1 cellular context compared by ENCODE assay signal in genomic region chr11:64448599-64449380, GRCh38.
A peak's percentile ranks its signal among the peaks of the same experiment; 100 is the strongest.
TF ChIP-seq lines count a peak whose summit lies in the region.

No MANE protein-coding gene starts in this region.

TF ChIP-seq in WTC11, 78 proteins besides CTCF, POLR2A, EP300 and RAD21 (continued from another document):
- TF ChIP-seq FOXP4 (CRISPR knock-in tag; IDR thresholded peaks at IDR 0.05): no peak
- TF ChIP-seq E2F5 (CRISPR knock-in tag; IDR thresholded peaks at IDR 0.05): no peak
- no peak for TF ChIP-seq NFYB (CRISPR knock-in tag; conservative IDR thresholded peaks at IDR 0.05; ENCODE audit: low read depth)
- no peak for TF ChIP-seq E2F4 (CRISPR knock-in tag; IDR thresholded peaks at IDR 0.05; ENCODE audit: borderline replicate concordance, low read depth)
- peak; percentile 57; the same call in 1 of the 2 replicates for TF ChIP-seq SP1 (CRISPR knock-in tag; conservative IDR thresholded peaks at IDR 0.05)
- no peak for TF ChIP-seq CDX4 (CRISPR knock-in tag; IDR thresholded peaks at IDR 0.05; ENCODE audit: borderline replicate concordance)
- peak; percentile 42; the same call in 1 of the 2 replicates for TF ChIP-seq ARID4B (CRISPR knock-in tag; IDR thresholded peaks at IDR 0.05; ENCODE audit: borderline replicate concordance)
- no peak for TF ChIP-seq ZNF423 (CRISPR knock-in tag; IDR thresholded peaks at IDR 0.05)
- TF ChIP-seq SOX15 (CRISPR knock-in tag; IDR thresholded peaks at IDR 0.05): no peak
- peak; percentile 64; the same call in 1 of the 2 replicates for TF ChIP-seq ZNF232 (CRISPR knock-in tag; IDR thresholded peaks at IDR 0.05)
- TF ChIP-seq IRF2 (CRISPR knock-in tag; IDR thresholded peaks at IDR 0.05; ENCODE audit: borderline replicate concordance, low read depth): no peak
